ENCODE assay signal across 21 cellular contexts in genomic region chrX:50618788-50619558, GRCh38.
DNase-seq lines count a peak whose midpoint lies in the region; ATAC-seq, FAIRE-seq and TF ChIP-seq lines count a peak whose summit lies in the region.
"Had no signal": no experiment of that assay in that cellular context is flagged by ENCODE, and none has a peak within 500 bp of the region (broad histone marks: within the 10 kb centered on the region; RNA-seq: fewer than 3 reads in every experiment).

No MANE protein-coding gene starts in this region.

- no peaks in the 10 kb centered on the region for H3K9me1 ChIP-seq in endothelial cell of umbilical vein (replicated peaks; ENCODE audit: control insufficient read depth, extremely low read depth, insufficient read depth, low read length)

- H3K4me1 ChIP-seq in right atrium auricular region (no peaks in the 10 kb centered on the region), endothelial cell of umbilical vein (ENCODE audit: control insufficient read depth, extremely low read depth, insufficient read depth, low read length) (peaks cover 7% of the 10 kb centered on the region), kidney (ENCODE audit: control insufficient read depth in 1 of 2, insufficient read depth in 1 of 2, low read depth in 1 of 2, low read length in 2 of 2) (no peaks in the 10 kb centered on the region), transverse colon (no peaks in the 10 kb centered on the region)
- H3K4me1 ChIP-seq: A549, BLaER1 had no signal

- no peaks in the 10 kb centered on the region for H3K27me3 ChIP-seq in right atrium auricular region
- no peaks in the 10 kb centered on the region for H3K27me3 ChIP-seq in endothelial cell of umbilical vein (ENCODE audit: control insufficient read depth in 2 of 2, insufficient read depth in 2 of 2, low read length in 2 of 2)
- H3K27me3 ChIP-seq in transverse colon = no peaks in the 10 kb centered on the region

- H3K4me3 ChIP-seq in right atrium auricular region (no peak overlapping the region), endothelial cell of umbilical vein (replicated peaks in 1 of 3; ENCODE audit: insufficient read depth in 1 of 3, low read depth in 1 of 3, low read length in 3 of 3) (no peak overlapping the region), kidney (ENCODE audit: low read length in 2 of 2) (no peak overlapping the region), transverse colon (no peak overlapping the region)
- H3K4me3 ChIP-seq: A549, BLaER1 had no signal

- no peak for TF ChIP-seq CTCF in right atrium auricular region (IDR thresholded peaks at IDR 0.05)
- no peak for TF ChIP-seq CTCF in endothelial cell of umbilical vein (IDR thresholded peaks at IDR 0.05; ENCODE audit: extremely low read depth in 1 of 2, insufficient read depth in 1 of 2, low read depth in 1 of 2, low read length in 2 of 2)
- no peak for TF ChIP-seq CTCF in kidney (IDR thresholded peaks at IDR 0.05; ENCODE audit: borderline replicate concordance, extremely low read depth, insufficient read depth)
- no peak for TF ChIP-seq CTCF in transverse colon (IDR thresholded peaks at IDR 0.05)

- in situ Hi-C loops in transverse colon (cut with MboI; ENCODE audit: low pct_ligation_motif_present in 1 of 4, low pct_unique_long_range_greater_than_20kb in 1 of 4, low sequenced_read_pairs in 3 of 4) = no loop called here

- TF ChIP-seq POLR2A in endothelial cell of umbilical vein (IDR thresholded peaks at IDR 0.05; ENCODE audit: low read depth, low read length) (no peak), transverse colon (IDR thresholded peaks at IDR 0.05) (no peak), GM12892 (IDR thresholded peaks at IDR 0.05; ENCODE audit: low read depth, low read length) (no peak)

- no peaks in the 10 kb centered on the region for H3K36me3 ChIP-seq in right atrium auricular region
- H3K36me3 ChIP-seq in endothelial cell of umbilical vein (ENCODE audit: control insufficient read depth in 2 of 2, extremely low read depth in 1 of 2, insufficient read depth in 2 of 2, low read length in 2 of 2) = peaks cover 0 to 4% of the 10 kb centered on the region in 2 experiments
- H3K36me3 ChIP-seq in kidney (ENCODE audit: control insufficient read depth in 1 of 2, insufficient read depth in 2 of 2, low read length in 2 of 2) = peaks cover 0 to 5% of the 10 kb centered on the region in 2 donors
- H3K36me3 ChIP-seq in transverse colon = no peaks in the 10 kb centered on the region
- H3K36me3 ChIP-seq: BLaER1 had no signal

- H2AFZ ChIP-seq in endothelial cell of umbilical vein (ENCODE audit: low read depth, low read length) = no peak overlapping the region

- H3K9ac ChIP-seq in endothelial cell of umbilical vein (replicated peaks; ENCODE audit: extremely low read depth, insufficient read depth, low read length) = no peak overlapping the region
- no peak overlapping the region for H3K9ac ChIP-seq in kidney (ENCODE audit: low read length in 2 of 2)
- H3K9ac ChIP-seq: BLaER1 had no signal

- intact Hi-C loops in left cardiac atrium (cut with DNase I) = no loop called here
- intact Hi-C loops in endothelial cell of umbilical vein (cut with micrococcal nuclease) = no loop called here
- intact Hi-C loops in kidney (cut with DNase I) = no loop called here
- intact Hi-C loops in transverse colon (cut with DNase I; ENCODE audit: low total_unique reads) = no loop called here

- 6 to 44% methylated on average over 3 to 12 of the region's 12 CpGs for WGBS in transverse colon (ENCODE audit: low coverage in 1 of 2), 2 donors

- no TSS peak for BruUV-seq in endothelial cell of umbilical vein (replicated peaks; lab: Mats Ljungman, UMichigan)

- peak; percentile 50 to 74 for ATAC-seq in left cardiac atrium
- no peak for ATAC-seq in HG02852 (IDR thresholded peaks at IDR 0.05; ENCODE audit: unreplicated experiment)
- no peak for ATAC-seq in HG02759 (IDR thresholded peaks at IDR 0.05; ENCODE audit: unreplicated experiment)
- ATAC-seq: A549, left lobe of liver had no signal

- H3K79me2 ChIP-seq in endothelial cell of umbilical vein (ENCODE audit: control insufficient read depth, insufficient read depth, low read length) = no peaks in the 10 kb centered on the region

- H4K20me1 ChIP-seq in endothelial cell of umbilical vein (replicated peaks; ENCODE audit: control insufficient read depth, extremely low read depth, insufficient read depth, low read length) = no peaks in the 10 kb centered on the region
- H4K20me1 ChIP-seq: BLaER1 had no signal

- H3K27ac ChIP-seq in right atrium auricular region = peak overlapping the region in 1 of 2 donors; percentile 18
- no peak overlapping the region for H3K27ac ChIP-seq in endothelial cell of umbilical vein (ENCODE audit: insufficient read depth, low read depth, low read length)
- H3K27ac ChIP-seq in kidney (ENCODE audit: low read depth in 2 of 2, low read length in 2 of 2) = no peak overlapping the region
- no peak overlapping the region for H3K27ac ChIP-seq in transverse colon
- H3K27ac ChIP-seq: A549, BLaER1, HL-60 had no signal

- H3K4me2 ChIP-seq in endothelial cell of umbilical vein (ENCODE audit: insufficient read depth, low read length) = no peak overlapping the region
- H3K4me2 ChIP-seq: A549, BLaER1 had no signal

- peak; percentile 29 for DNase-seq in left cardiac atrium
- DNase-seq in right atrium auricular region (ENCODE audit: low spot score) = no peak
- DNase-seq in endothelial cell of umbilical vein (ENCODE audit: low read depth, low spot score) = peak; percentile 48
- peak; percentile 23 for DNase-seq in kidney
- DNase-seq in transverse colon = peak; percentile 8
- DNase-seq in GM12892 (ENCODE audit: insufficient read length) = no peak
- DNase-seq: activated CD4-positive, alpha-beta T cell treated with anti-CD3 and anti-CD28 coated beads, Interleukin-2, amount 10 ng/mL, durations not matched to agents 7 days and 5 days; activated naive CD8-positive, alpha-beta T cell treated with anti-CD3 and anti-CD28 coated beads, Interleukin-2, amount 10 ng/mL, durations not matched to agents 7 days and 5 days; Calu3; cortex of kidney; EL; foreskin melanocyte; NCI-H1417; NCI-H2107; NCI-H510A had no signal

- TF ChIP-seq EP300 in transverse colon (IDR thresholded peaks at IDR 0.05; ENCODE audit: low read depth) = no peak

- CTCF ChIA-PET in endothelial cell of umbilical vein (lab: Charles Lee) = interaction anchor here (1.0 to 1.7 kb wide), 2 partner anchors 62 to 72 kb away, joined by 3 to 4 read pairs; no protein-coding TSS in a partner anchor

- H3K9me3 ChIP-seq in right atrium auricular region (no peaks in the 10 kb centered on the region), endothelial cell of umbilical vein (replicated peaks; ENCODE audit: control insufficient read depth, insufficient read depth, low read length) (no peaks in the 10 kb centered on the region), kidney (ENCODE audit: control insufficient read depth in 1 of 2, low read length in 2 of 2) (no peaks in the 10 kb centered on the region), transverse colon (no peaks in the 10 kb centered on the region)
- H3K9me3 ChIP-seq: A549, BLaER1 had no signal

- POLR2A ChIA-PET in endothelial cell of umbilical vein (lab: Charles Lee) = interaction anchor here (1.0 kb wide), 1 partner anchor 27 kb away, joined by 3 read pairs; no protein-coding TSS in a partner anchor

- FAIRE-seq in endothelial cell of umbilical vein (lab: Jason Lieb, UNC) = peak; percentile 18
- FAIRE-seq in kidney (lab: Jason Lieb, UNC) = no peak
- FAIRE-seq in GM12892 (lab: Jason Lieb, UNC) = no peak
- FAIRE-seq: A549 had no signal

- dilution Hi-C loops in endothelial cell of umbilical vein (cut with MboI; ENCODE audit: extremely low pct_ligation_motif_present, low sequenced_read_pairs) = no loop called here

TF ChIP-seq in endothelial cell of umbilical vein, 7 proteins besides CTCF, POLR2A, EP300 and RAD21:
- no peak for TF ChIP-seq POLR2AphosphoS5 (IDR thresholded peaks at IDR 0.05; ENCODE audit: insufficient read depth, low read depth, low read length)
- no peak for TF ChIP-seq JUN (IDR thresholded peaks at IDR 0.05; ENCODE audit: borderline replicate concordance, insufficient read depth, insufficient read length, low read depth)
- no peak for TF ChIP-seq FOS (IDR thresholded peaks at IDR 0.05; ENCODE audit: borderline replicate concordance, insufficient read depth, low read length)
- TF ChIP-seq MAX (IDR thresholded peaks at IDR 0.05; ENCODE audit: insufficient read depth, insufficient read length) = no peak
- TF ChIP-seq EZH2 (IDR thresholded peaks at IDR 0.05; ENCODE audit: borderline replicate concordance, low read depth, low read length, severe bottlenecking) = no peak
- TF ChIP-seq MYC (IDR thresholded peaks at IDR 0.05; ENCODE audit: low read depth, low read length) = no peak
- TF ChIP-seq GATA2 (IDR thresholded peaks at IDR 0.05; ENCODE audit: insufficient read depth, insufficient read length, low read depth, low read length) = no peak
TF ChIP-seq in endothelial cell of umbilical vein: peak in this region for 0.

Comparison
In these comparisons a context has a peak if more than half of its experiments do, and no peak if none do; other contexts are left out.
1. DNase-seq: peak in left cardiac atrium (single experiment), endothelial cell of umbilical vein (single experiment), kidney (single experiment) and transverse colon (single experiment); none in right atrium auricular region (single experiment) and GM12892 (single experiment).
2. ATAC-seq: peak in left cardiac atrium (2 of 2); none in HG02852 (single experiment) and HG02759 (single experiment).